Comparison of ENCODE assay signal across 19 cellular contexts in the genomic region with DNA sequence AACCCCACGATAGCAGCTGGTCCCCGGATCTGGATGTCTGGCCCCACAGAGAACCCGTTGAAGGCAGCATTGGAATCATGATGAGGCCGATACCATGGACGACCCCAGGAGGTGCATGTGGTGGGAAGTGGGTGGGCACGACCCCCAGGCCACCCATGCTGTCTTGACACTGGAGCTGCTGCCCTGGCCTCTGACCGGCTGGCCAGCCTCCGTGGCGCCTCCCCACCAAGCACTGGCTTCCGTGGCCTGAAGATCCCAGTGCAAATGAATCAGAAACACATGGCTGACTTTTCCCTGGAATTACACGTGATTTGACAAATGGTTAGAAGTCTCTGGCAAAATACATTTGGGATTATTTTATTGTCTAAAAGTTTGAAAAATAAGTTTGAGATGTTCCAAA.
DNase-seq lines count a peak whose midpoint lies in the region; ATAC-seq and TF ChIP-seq lines count a peak whose summit lies in the region.
"Had no signal": no experiment of that assay in that cellular context is flagged by ENCODE, and none has a peak within 500 bp of the region (broad histone marks: within the 10 kb centered on the region; RNA-seq: fewer than 3 reads in every experiment).

No MANE protein-coding gene starts in this region.

- no peak overlapping the region for H2AK5ac ChIP-seq in mesenchymal stem cell (ENCODE audit: low read length, severe bottlenecking)

- no peak overlapping the region for H2BK15ac ChIP-seq in mesenchymal stem cell (ENCODE audit: low read depth, poor library complexity, severe bottlenecking)

- no peak overlapping the region for H3K4me2 ChIP-seq in mesenchymal stem cell (ENCODE audit: low read length, poor library complexity, severe bottlenecking)
- H3K4me2 ChIP-seq: A549, GM23338 had no signal

- ATAC-seq in RWPE2 (ENCODE audit: low read depth): no peak
- ATAC-seq in GM21528 (IDR thresholded peaks at IDR 0.05; ENCODE audit: low FRiP score, unreplicated experiment): no peak
- ATAC-seq in GM19397 (IDR thresholded peaks at IDR 0.05; ENCODE audit: unreplicated experiment): no peak
- ATAC-seq: A549; CD8-positive, alpha-beta T cell; GM23338; HCT116 had no signal

- H3K4me3 ChIP-seq in RWPE2 (ENCODE audit: severe bottlenecking) (no peak overlapping the region), mesenchymal stem cell (ENCODE audit: insufficient read depth in 1 of 2, low read depth in 1 of 2, low read length in 2 of 2) (peak overlapping the region in 1 of 2 experiments; percentile 11)
- H3K4me3 ChIP-seq: A549, GM23338 had no signal

- peak overlapping the region; percentile 28 for H3K9ac ChIP-seq in mesenchymal stem cell (ENCODE audit: low read length)

- no peak overlapping the region for H4K8ac ChIP-seq in mesenchymal stem cell (ENCODE audit: low read length)

- no peak overlapping the region for H3K23ac ChIP-seq in mesenchymal stem cell (ENCODE audit: low read length in 2 of 2)

- H3K4me1 ChIP-seq in RWPE2 (ENCODE audit: insufficient read depth, poor library complexity, severe bottlenecking): no peaks in the 10 kb centered on the region
- H3K4me1 ChIP-seq in mesenchymal stem cell (ENCODE audit: control insufficient read depth, insufficient read depth, low read depth, low read length): no peaks in the 10 kb centered on the region
- H3K4me1 ChIP-seq: A549 had no signal

- no peak overlapping the region for H3K18ac ChIP-seq in mesenchymal stem cell (ENCODE audit: low read depth in 1 of 2, low read length in 2 of 2)

- H3K14ac ChIP-seq in mesenchymal stem cell (ENCODE audit: low read length in 2 of 2): no peak overlapping the region

- no peaks in the 10 kb centered on the region for H3K79me1 ChIP-seq in mesenchymal stem cell (replicated peaks; ENCODE audit: low read length, poor library complexity, severe bottlenecking)

- 70% methylated on average over 11 of the region's 11 CpGs for WGBS in mesenchymal stem cell

- H3K27me3 ChIP-seq in RWPE2 (ENCODE audit: insufficient read depth, poor library complexity, severe bottlenecking): no peaks in the 10 kb centered on the region
- no peaks in the 10 kb centered on the region for H3K27me3 ChIP-seq in mesenchymal stem cell (ENCODE audit: control insufficient read depth in 1 of 2, insufficient read depth in 1 of 2, low read length in 2 of 2)

- no peak overlapping the region for H4K91ac ChIP-seq in mesenchymal stem cell (ENCODE audit: low read length)

- H3K9me3 ChIP-seq in RWPE2 (ENCODE audit: severe bottlenecking) (peaks cover 4% of the 10 kb centered on the region), mesenchymal stem cell (ENCODE audit: control insufficient read depth, low read length) (no peaks in the 10 kb centered on the region)
- H3K9me3 ChIP-seq: A549 had no signal

- no peak for TF ChIP-seq CTCF in RWPE2 (IDR thresholded peaks at IDR 0.05; ENCODE audit: poor library complexity, severe bottlenecking)

- no peak overlapping the region for H2AFZ ChIP-seq in mesenchymal stem cell (ENCODE audit: low read depth, low read length)
- H2AFZ ChIP-seq: GM23338 had no signal

- DNase-seq in AG20443 (ENCODE audit: low spot score) (peak; percentile 51), RWPE2 (ENCODE audit: low spot score) (peak; percentile 47), mesenchymal stem cell (no peak), NCI-H2029 (lab: John Stamatoyannopoulos, UW) (no peak)
- DNase-seq: 8988T; ACHN; C1 segment of cervical spinal cord; CD4-positive, CD25-positive, alpha-beta regulatory T cell; CD8-positive, alpha-beta T cell; DMS 273 treated with DMSO at 0.1 percent for 48 hours; DMS53; DMS79 treated with DMSO at 0.1 percent for 48 hours; GF-D8; H9 had no signal

- H3K36me3 ChIP-seq in RWPE2 (ENCODE audit: low read depth) (no peaks in the 10 kb centered on the region), mesenchymal stem cell (ENCODE audit: control insufficient read depth in 1 of 2, insufficient read depth in 2 of 2, low read depth in 1 of 2, low read length in 2 of 2) (no peaks in the 10 kb centered on the region)

- H3K27ac ChIP-seq in RWPE2 (ENCODE audit: poor library complexity, severe bottlenecking) (no peak overlapping the region), mesenchymal stem cell (ENCODE audit: low read length, poor library complexity, severe bottlenecking) (no peak overlapping the region)
- H3K27ac ChIP-seq: A549 had no signal

- H3K4ac ChIP-seq in mesenchymal stem cell (ENCODE audit: low read depth in 1 of 2, low read length in 2 of 2): no peak overlapping the region

- H2BK120ac ChIP-seq in mesenchymal stem cell (ENCODE audit: low read depth, low read length): no peak overlapping the region

- H2BK5ac ChIP-seq in mesenchymal stem cell (ENCODE audit: low read depth, low read length, poor library complexity, severe bottlenecking): no peak overlapping the region

- no peak overlapping the region for H2BK12ac ChIP-seq in mesenchymal stem cell (ENCODE audit: low read length in 2 of 2)

Comparison
In these comparisons a context has a peak if more than half of its experiments do, and no peak if none do; other contexts are left out.
1. DNase-seq: peak in AG20443 (single experiment) and RWPE2 (single experiment); none in mesenchymal stem cell (single experiment) and NCI-H2029 (single experiment).